ENCODE assay signal across 1 cellular context in genomic region chr5:134555889-134556311, GRCh38.
TF ChIP-seq lines count a peak whose summit lies in the region.

No MANE protein-coding gene starts in this region.

TF ChIP-seq in GM12878, 131 proteins besides CTCF, POLR2A, EP300 and RAD21 (continued from another document):
- TF ChIP-seq ZBTB4 (CRISPR knock-in tag; IDR thresholded peaks at IDR 0.05) (no peak), SMAD1 (IDR thresholded peaks at IDR 0.05; ENCODE audit: low read depth, partially characterized antibody) (no peak), KLF5 (IDR thresholded peaks at IDR 0.05; ENCODE audit: partially characterized antibody) (no peak), ATF2 (IDR thresholded peaks at IDR 0.05; ENCODE audit: low read length) (no peak), BMI1 (IDR thresholded peaks at IDR 0.05; ENCODE audit: borderline replicate concordance) (peak; percentile 84), SIN3A (IDR thresholded peaks at IDR 0.05; ENCODE audit: low read depth, low read length) (no peak), HDAC6 (IDR thresholded peaks at IDR 0.05; ENCODE audit: unreplicated experiment) (no peak), RCOR1 (conservative IDR thresholded peaks at IDR 0.05; ENCODE audit: low read depth, low read length) (no peak), BACH1 (IDR thresholded peaks at IDR 0.05; ENCODE audit: borderline replicate concordance) (no peak), NR2C1 (IDR thresholded peaks at IDR 0.05) (no peak), CHD2 (IDR thresholded peaks at IDR 0.05; ENCODE audit: borderline replicate concordance, low read depth, low read length) (no peak), SMAD5 (IDR thresholded peaks at IDR 0.05; ENCODE audit: low read depth) (no peak), ESRRA (IDR thresholded peaks at IDR 0.05; ENCODE audit: low read length) (no peak), RB1 (IDR thresholded peaks at IDR 0.05; ENCODE audit: borderline replicate concordance) (no peak)
